ENCODE assay signal across 6 cellular contexts in genomic region chr6:32973934-32974333, GRCh38. TPM values are rescaled to one million over a fixed set of nuclear protein-coding genes. Genes with fewer than 3 reads are reported as not detected.
DNase-seq lines count a peak whose midpoint lies in the region; ATAC-seq and TF ChIP-seq lines count a peak whose summit lies in the region.

No MANE protein-coding gene starts in this region.

- peaks cover 74% of the 10 kb centered on the region for H3K36me3 Mint-ChIP-seq in brain
- peaks cover 69% of the 10 kb centered on the region for H3K36me3 Mint-ChIP-seq in nephron (ENCODE audit: low read depth)

- H3K4me1 Mint-ChIP-seq in brain (peaks cover 45% of the 10 kb centered on the region), nephron (peaks cover 37% of the 10 kb centered on the region)

- DNase-seq in AG08396 (ENCODE audit: low spot score) (peak; percentile 59), NCI-H1694 treated with DMSO at 0.1 percent for 48 hours (lab: John Stamatoyannopoulos, UW) (no peak)

- ATAC-seq in GM18873 (IDR thresholded peaks at IDR 0.05; ENCODE audit: low FRiP score, unreplicated experiment) = no peak

- H3K27ac ChIP-seq in KOPT-K1 (ENCODE audit: low read depth, low read length, poor library complexity, severe bottlenecking) = peak overlapping the region; percentile 99

- H3K27me3 Mint-ChIP-seq in brain (peaks cover 34% of the 10 kb centered on the region), nephron (ENCODE audit: low read depth) (no peaks in the 10 kb centered on the region)

- no peaks in the 10 kb centered on the region for H3K9me3 Mint-ChIP-seq in brain
- H3K9me3 Mint-ChIP-seq in nephron = no peaks in the 10 kb centered on the region

- H3K4me3 Mint-ChIP-seq in brain (peak overlapping the region; percentile 88 to 98 (median 95)), nephron (peak overlapping the region; percentile 92 to 98 (median 95))

- no peak for TF ChIP-seq CTCF in brain (conservative IDR thresholded peaks at IDR 0.05)
- no peak for TF ChIP-seq CTCF in nephron (IDR thresholded peaks at IDR 0.05; ENCODE audit: unreplicated experiment in 3 of 3)

- H3K27ac Mint-ChIP-seq in brain (peak overlapping the region; percentile 100), nephron (peak overlapping the region; percentile 73 to 100 (median 100))

- H3K9me3 ChIP-seq in KOPT-K1 (ENCODE audit: insufficient read depth, low read length, poor library complexity, severe bottlenecking) = no peaks in the 10 kb centered on the region

- peaks cover 73% of the 10 kb centered on the region for H3K36me3 ChIP-seq in KOPT-K1 (ENCODE audit: insufficient read depth, low read length)

RNA-seq across cellular contexts. Expression of gene BRD2, which starts 5.5 kb away (rescaled TPM):
- 181 TPM for polyA plus RNA-seq in brain (ENCODE audit: insufficient read depth, low read depth, low replicate concordance)

RNA-seq across cellular contexts. Expression of gene HLA-DMA, which starts 21.0 kb away (rescaled TPM):
- polyA plus RNA-seq in brain (ENCODE audit: insufficient read depth, low read depth, low replicate concordance) = 27.3 TPM

RNA-seq across cellular contexts. Expression of gene HLA-DMB, which starts 33.1 kb away (rescaled TPM):
- 12.4 TPM for polyA plus RNA-seq in brain (ENCODE audit: insufficient read depth, low read depth, low replicate concordance)

RNA-seq across cellular contexts. Expression of gene HLA-DOA, which starts 35.5 kb away (rescaled TPM):
- polyA plus RNA-seq in brain (ENCODE audit: insufficient read depth, low read depth, low replicate concordance) = 1.4 TPM
